ENCODE assay signal across 1 cellular context in genomic region chr1:173863224-173864151, GRCh38.
TF ChIP-seq lines count a peak whose summit lies in the region.

No MANE protein-coding gene starts in this region.

TF ChIP-seq in HEK293, 187 proteins besides CTCF, POLR2A, EP300 and RAD21 (continued from another document):
- no peak for TF ChIP-seq PRDM2 (tag by site-specific recombination; IDR thresholded peaks at IDR 0.05; ENCODE audit: borderline replicate concordance)
- TF ChIP-seq GLI2 (tag by site-specific recombination; IDR thresholded peaks at IDR 0.05; ENCODE audit: borderline replicate concordance, low read depth), result no peak
- no peak for TF ChIP-seq ZBTB6 (tag by site-specific recombination; IDR thresholded peaks at IDR 0.05)
- no peak for TF ChIP-seq ZNF133 (tag by site-specific recombination; IDR thresholded peaks at IDR 0.05)
- no peak for TF ChIP-seq ZBTB7A (tag by site-specific recombination; IDR thresholded peaks at IDR 0.05; ENCODE audit: low read depth)
- TF ChIP-seq ZNF221 (tag by site-specific recombination; IDR thresholded peaks at IDR 0.05; ENCODE audit: borderline replicate concordance), result no peak
- TF ChIP-seq ZNF157 (tag by site-specific recombination; IDR thresholded peaks at IDR 0.05), result no peak
- TF ChIP-seq ZNF366 (tag by site-specific recombination; conservative IDR thresholded peaks at IDR 0.05), result no peak
- no peak for TF ChIP-seq ZNF677 (tag by site-specific recombination; IDR thresholded peaks at IDR 0.05)
- no peak for TF ChIP-seq KLF16 (tag by site-specific recombination; IDR thresholded peaks at IDR 0.05)
- no peak for TF ChIP-seq EGR2 (tag by site-specific recombination; IDR thresholded peaks at IDR 0.05; ENCODE audit: low read depth)
- TF ChIP-seq ZNF555 (tag by site-specific recombination; conservative IDR thresholded peaks at IDR 0.05), result no peak
- peak; percentile 12; the same call in 1 of the 2 replicates for TF ChIP-seq ZBTB44 (tag by site-specific recombination; IDR thresholded peaks at IDR 0.05)
- TF ChIP-seq ZNF10 (tag by site-specific recombination; IDR thresholded peaks at IDR 0.05), result no peak
- no peak for TF ChIP-seq ZNF341 (tag by site-specific recombination; IDR thresholded peaks at IDR 0.05; ENCODE audit: low read depth)
- no peak for TF ChIP-seq ZNF626 (tag by site-specific recombination; IDR thresholded peaks at IDR 0.05)
- TF ChIP-seq ZNF48 (tag by site-specific recombination; IDR thresholded peaks at IDR 0.05), result no peak
- TF ChIP-seq SETDB1 (IDR thresholded peaks at IDR 0.05; ENCODE audit: insufficient read length, low read length), result no peak
- no peak for TF ChIP-seq ZNF404 (tag by site-specific recombination; IDR thresholded peaks at IDR 0.05)
- no peak for TF ChIP-seq ZNF629 (tag by site-specific recombination; IDR thresholded peaks at IDR 0.05)
